7 cellular contexts compared by ENCODE assay signal in the genomic region with DNA sequence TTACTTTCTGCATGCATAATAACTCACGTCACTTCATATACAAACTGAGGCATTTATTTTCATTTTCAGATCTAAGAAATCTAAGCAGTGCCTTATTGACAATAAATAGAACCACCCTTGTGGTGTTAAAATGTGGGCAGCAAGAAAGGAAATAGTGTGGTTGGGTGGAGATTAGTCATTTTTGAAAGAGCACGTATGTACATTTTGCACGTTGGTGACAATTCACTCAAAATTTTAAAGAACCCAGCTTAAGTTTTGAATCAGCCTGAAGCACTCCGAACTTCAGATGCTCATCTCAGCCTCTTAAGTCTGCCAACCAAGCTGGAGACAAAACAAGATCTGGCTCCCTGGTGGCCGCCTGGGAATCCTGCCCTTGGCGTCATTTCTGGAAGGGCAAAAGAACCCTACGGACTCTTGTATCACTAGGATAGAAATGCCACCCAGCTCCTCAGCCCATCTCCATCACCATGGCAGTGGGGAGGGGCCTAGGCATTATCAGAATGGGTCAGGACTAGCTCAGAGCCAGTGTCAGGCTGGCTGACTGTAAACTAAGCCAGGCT.
DNase-seq lines count a peak whose midpoint lies in the region; ATAC-seq and TF ChIP-seq lines count a peak whose summit lies in the region.

No MANE protein-coding gene starts in this region.

- peak; percentile 60 to 71 for DNase-seq in activated CD4-positive, alpha-beta T cell treated with anti-CD3 and anti-CD28 coated beads, Interleukin-2, amount 50 U/mL, for 48 hours
- DNase-seq in mucosa of descending colon (no peak), NCI-H2171 (lab: John Stamatoyannopoulos, UW) (no peak), vagina (ENCODE audit: extremely low spot score in 2 of 2) (no peak), NCI-H146 treated with DMSO at 0.1 percent for 48 hours (lab: John Stamatoyannopoulos, UW; ENCODE audit: unreplicated experiment) (no peak)

- H3K9me3 ChIP-seq in mucosa of descending colon (no peaks in the 10 kb centered on the region), vagina (no peaks in the 10 kb centered on the region)

- no peak for TF ChIP-seq CTCF in mucosa of descending colon (IDR thresholded peaks at IDR 0.05)
- TF ChIP-seq CTCF in vagina (IDR thresholded peaks at IDR 0.05), result no peak

- no peak overlapping the region for H3K27ac ChIP-seq in vagina

- H3K36me3 ChIP-seq in mucosa of descending colon (ENCODE audit: low read depth), result no peaks in the 10 kb centered on the region
- H3K36me3 ChIP-seq in vagina, result no peaks in the 10 kb centered on the region

- TF ChIP-seq POLR2A in vagina (IDR thresholded peaks at IDR 0.05), result no peak

- H3K4me3 ChIP-seq in mucosa of descending colon (no peak overlapping the region), vagina (no peak overlapping the region)

- ATAC-seq in GM19397 (IDR thresholded peaks at IDR 0.05; ENCODE audit: unreplicated experiment) (peak; percentile 81), HG03342 (IDR thresholded peaks at IDR 0.05; ENCODE audit: unreplicated experiment) (peak; percentile 83), mucosa of descending colon (peak; percentile 67)

- no peaks in the 10 kb centered on the region for H3K27me3 ChIP-seq in vagina

- H3K4me1 ChIP-seq in mucosa of descending colon (ENCODE audit: low read depth) (no peaks in the 10 kb centered on the region), vagina (no peaks in the 10 kb centered on the region)

- intact Hi-C loops in mucosa of descending colon (cut with DNase I, micrococcal nuclease) (no loop called here), vagina (cut with DNase I) (no loop called here)

Comparison
In these comparisons a context has a peak if more than half of its experiments do, and no peak if none do; other contexts are left out.
1. DNase-seq: peak in activated CD4-positive, alpha-beta T cell treated with anti-CD3 and anti-CD28 coated beads, Interleukin-2, amount 50 U/mL, for 48 hours (2 of 2); none in mucosa of descending colon (0 of 3), NCI-H2171 (single experiment), vagina (0 of 2) and NCI-H146 treated with DMSO at 0.1 percent for 48 hours (single experiment).
2. Peak in every context shown above with its lines, with median percentiles within 50 percentile points of each other: ATAC-seq.